In genomic region chr3:123584988-123585937, GRCh38 we compare ENCODE assay signal across 7 cellular contexts.
DNase-seq lines count a peak whose midpoint lies in the region; ATAC-seq lines count a peak whose summit lies in the region.

Gene HACD2, minus strand, starts transcription at chr3:123585053. Its CDS starts 26 bp downstream, at chr3:123585027.

- ATAC-seq in GM18508 (IDR thresholded peaks at IDR 0.05; ENCODE audit: insufficient read depth, unreplicated experiment) (peak; percentile 68), HG03025 (IDR thresholded peaks at IDR 0.05; ENCODE audit: low FRiP score, unreplicated experiment) (peak; percentile 92)

- DNase-seq in NCI-H2081 (lab: John Stamatoyannopoulos, UW) (peak; percentile 99), T1000 (lab: John Stamatoyannopoulos, UW) (peak; percentile 94), astrocyte of the hippocampus (ENCODE audit: low read depth, low spot score) (peak; percentile 99), hippocampal formation (lab: John Stamatoyannopoulos, UW) (peak; percentile 95 to 98), retina (peak; percentile 99)

Comparison
In these comparisons a context has a peak if more than half of its experiments do, and no peak if none do; other contexts are left out.
1. Peak in every context shown above with its lines: DNase-seq and ATAC-seq.